ENCODE assay signal across 18 cellular contexts in genomic region chr4:137300776-137301175, GRCh38.
"Had no signal": no experiment of that assay in that cellular context is flagged by ENCODE, and none has a peak within 500 bp of the region (broad histone marks: within the 10 kb centered on the region; RNA-seq: fewer than 3 reads in every experiment).

No MANE protein-coding gene starts in this region.

- H3K9me3 Mint-ChIP-seq: T-helper 2 cell treated with Interferon-gamma antibody and Interleukin-4, amounts not matched to agents 5 μg/mL and 100 μg/mL, for 36 hours had no signal

- H3K4me1 ChIP-seq: ascending aorta, heart left ventricle, sigmoid colon, upper lobe of left lung had no signal

- H3K27ac Mint-ChIP-seq: activated CD8-positive, alpha-beta memory T cell treated with anti-CD3 and anti-CD28 coated beads, Interleukin-2, amount 10 ng/mL, durations not matched to agents 7 days and 5 days; effector memory CD8-positive, alpha-beta T cell; natural killer cell; T-helper 2 cell treated with Interferon-gamma antibody and Interleukin-4, amounts not matched to agents 5 μg/mL and 100 μg/mL, for 36 hours had no signal

- H3K4me3 ChIP-seq: ascending aorta, heart left ventricle, mucosa of descending colon, sigmoid colon, upper lobe of left lung had no signal

- H3K4me1 Mint-ChIP-seq: activated CD8-positive, alpha-beta memory T cell treated with anti-CD3 and anti-CD28 coated beads, Interleukin-2, amount 10 ng/mL, durations not matched to agents 7 days and 5 days; central memory CD8-positive, alpha-beta T cell; natural killer cell had no signal

- H3K27me3 ChIP-seq: ascending aorta, heart left ventricle, sigmoid colon, upper lobe of left lung had no signal

- H3K9me3 ChIP-seq: ascending aorta, heart left ventricle, mucosa of descending colon, sigmoid colon, upper lobe of left lung had no signal

- H3K4me3 Mint-ChIP-seq: activated CD8-positive, alpha-beta memory T cell treated with anti-CD3 and anti-CD28 coated beads, Interleukin-2, amount 10 ng/mL, durations not matched to agents 7 days and 5 days; activated T-cell treated with anti-CD3 and anti-CD28 coated beads, Interleukin-2, amount 50 U/mL, for 4 hours; central memory CD8-positive, alpha-beta T cell; effector memory CD8-positive, alpha-beta T cell; natural killer cell; T-helper 2 cell treated with Interferon-gamma antibody and Interleukin-4, amounts not matched to agents 5 μg/mL and 100 μg/mL, for 36 hours had no signal

- DNase-seq: activated CD4-positive, alpha-beta T cell treated with anti-CD3 and anti-CD28 coated beads for 1 hour; activated CD4-positive, alpha-beta T cell treated with anti-CD3 and anti-CD28 coated beads, Interleukin-2, amount 50 U/mL, for 48 hours; activated CD8-positive, alpha-beta memory T cell treated with anti-CD3 and anti-CD28 coated beads, Interleukin-2, amount 10 ng/mL, durations not matched to agents 7 days and 5 days; activated naive CD4-positive, alpha-beta T cell; activated T-cell treated with anti-CD3 and anti-CD28 coated beads, Interleukin-2, amount 50 U/mL, for 4 hours; effector memory CD8-positive, alpha-beta T cell; heart left ventricle; mucosa of descending colon; natural killer cell; sigmoid colon; stimulated activated CD4-positive, alpha-beta T cell treated with anti-CD3 and anti-CD28 coated beads, Interleukin-2, amount 100 ng/mL, for 48 hours; stimulated activated naive CD4-positive, alpha-beta T cell treated with Interleukin-2 at 50 U/mL for 16 hours; upper lobe of left lung had no signal

- H3K27ac ChIP-seq: ascending aorta, heart left ventricle, sigmoid colon, upper lobe of left lung had no signal

- H3K36me3 Mint-ChIP-seq: activated CD8-positive, alpha-beta memory T cell treated with anti-CD3 and anti-CD28 coated beads, Interleukin-2, amount 10 ng/mL, durations not matched to agents 7 days and 5 days had no signal

- ATAC-seq: activated CD8-positive, alpha-beta memory T cell treated with anti-CD3 and anti-CD28 coated beads, Interleukin-2, amount 10 ng/mL, durations not matched to agents 7 days and 5 days; activated T-cell treated with anti-CD3 and anti-CD28 coated beads, Interleukin-2, amount 50 U/mL, for 4 hours; effector memory CD8-positive, alpha-beta T cell; heart left ventricle; mucosa of descending colon; natural killer cell had no signal

- H3K27me3 Mint-ChIP-seq: activated CD8-positive, alpha-beta memory T cell treated with anti-CD3 and anti-CD28 coated beads, Interleukin-2, amount 10 ng/mL, durations not matched to agents 7 days and 5 days; central memory CD8-positive, alpha-beta T cell; effector memory CD8-positive, alpha-beta T cell had no signal

- FAIRE-seq: frontal cortex, islet of Langerhans had no signal

- H3K36me3 ChIP-seq: ascending aorta, heart left ventricle, sigmoid colon, upper lobe of left lung had no signal
